11 cellular contexts compared by ENCODE assay signal in the genomic region with DNA sequence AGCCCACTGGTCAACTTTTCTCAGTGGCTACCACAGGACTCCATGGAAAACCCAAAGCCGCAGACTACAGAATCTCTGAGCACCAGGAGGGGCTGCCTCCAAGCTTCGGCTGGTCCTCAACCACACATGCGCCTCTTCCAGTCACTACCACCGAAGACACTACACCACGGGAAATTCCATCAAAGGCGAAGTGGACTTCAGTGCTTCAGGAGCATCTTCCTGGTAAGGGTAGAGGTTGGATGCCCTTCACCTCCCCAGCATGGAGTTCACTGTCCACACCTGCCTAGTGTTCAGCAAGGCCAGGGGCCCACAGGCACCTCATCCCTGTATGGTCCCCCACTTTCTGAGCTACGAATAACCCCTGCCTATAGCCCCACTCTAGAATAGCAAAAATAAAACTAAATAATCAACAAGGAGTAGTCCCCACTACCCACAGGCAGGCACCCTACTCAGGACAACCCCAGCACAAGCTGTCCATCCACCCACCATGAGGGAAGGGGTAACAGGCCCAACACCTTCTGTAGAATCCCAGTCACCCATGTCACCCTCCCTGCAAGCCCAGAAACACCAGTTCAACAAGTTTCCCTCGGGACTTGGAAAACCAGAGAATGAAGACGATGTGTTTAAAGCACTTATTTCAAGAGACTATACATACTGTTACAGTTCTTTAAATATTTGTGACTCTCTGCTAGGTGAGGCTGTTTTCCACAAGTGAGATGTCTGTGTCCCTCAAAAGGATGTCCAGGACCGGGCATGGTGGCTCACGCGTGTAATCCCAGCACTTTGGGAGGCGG. TPM values are rescaled to one million over a fixed set of nuclear protein-coding genes. Genes with fewer than 3 reads are reported as not detected.
DNase-seq lines count a peak whose midpoint lies in the region; FAIRE-seq and TF ChIP-seq lines count a peak whose summit lies in the region.
"Had no signal": no experiment of that assay in that cellular context is flagged by ENCODE, and none has a peak within 500 bp of the region (broad histone marks: within the 10 kb centered on the region; RNA-seq: fewer than 3 reads in every experiment).

No MANE protein-coding gene starts in this region.

- no peak for DNase-seq in CD8-positive, alpha-beta memory T cell
- DNase-seq in brain microvascular endothelial cell (no peak), GM19239 (ENCODE audit: insufficient read length, low spot score) (no peak), KBM-7 (no peak), NCI-H82 treated with DMSO at 0.1 percent for 48 hours (lab: John Stamatoyannopoulos, UW; ENCODE audit: unreplicated experiment) (no peak)
- DNase-seq in activated effector memory CD4-positive, alpha-beta T cell treated with anti-CD3 and anti-CD28 coated beads, Interleukin-2, amount 50 U/mL, for 16 hours, result no peak
- DNase-seq: amygdala, HCEC 1CT, hypothalamus had no signal

- H3K9me3 Mint-ChIP-seq in CD8-positive, alpha-beta memory T cell, result no peaks in the 10 kb centered on the region
- H3K9me3 Mint-ChIP-seq in nephron, result no peaks in the 10 kb centered on the region

- in situ Hi-C loops in brain microvascular endothelial cell (cut with HindIII; ENCODE audit: low pct_ligation_motif_present, low sequenced_read_pairs) (no loop called here), KBM-7 (cut with MboI; ENCODE audit: low pct_unique_long_range_greater_than_20kb, low sequenced_read_pairs) (no loop called here)

- peak overlapping the region; percentile 48 to 99 (median 84) for H3K27ac Mint-ChIP-seq in CD8-positive, alpha-beta memory T cell
- H3K27ac Mint-ChIP-seq in nephron, result peak overlapping the region; percentile 45 to 98 (median 48)

- peak overlapping the region; percentile 55 to 96 (median 89) for H3K4me3 Mint-ChIP-seq in CD8-positive, alpha-beta memory T cell
- peak overlapping the region; percentile 89 to 98 (median 92) for H3K4me3 Mint-ChIP-seq in nephron

- POLR2A ChIA-PET in CD8-positive, alpha-beta memory T cell (lab: Charles Lee), result no interaction called here

- CTCF ChIA-PET in CD8-positive, alpha-beta memory T cell (lab: Charles Lee), result no interaction called here

- no peak overlapping the region for H3K27ac ChIP-seq in CD8-positive, alpha-beta memory T cell (ENCODE audit: low read depth, low read length)
- H3K27ac ChIP-seq in KOPT-K1 (ENCODE audit: low read depth, low read length, poor library complexity, severe bottlenecking) (peak overlapping the region; percentile 97), brain microvascular endothelial cell (no peak overlapping the region)

- peaks cover 5% of the 10 kb centered on the region for H3K36me3 ChIP-seq in CD8-positive, alpha-beta memory T cell (ENCODE audit: insufficient read depth, low read length)
- H3K36me3 ChIP-seq in KOPT-K1 (ENCODE audit: insufficient read depth, low read length) (peaks cover 40% of the 10 kb centered on the region), brain microvascular endothelial cell (replicated peaks) (peaks cover 7% of the 10 kb centered on the region)

- H3K9me3 ChIP-seq in CD8-positive, alpha-beta memory T cell (ENCODE audit: low read length), result no peaks in the 10 kb centered on the region
- no peaks in the 10 kb centered on the region for H3K9me3 ChIP-seq in KOPT-K1 (ENCODE audit: insufficient read depth, low read length, poor library complexity, severe bottlenecking)

- H3K27me3 Mint-ChIP-seq in CD8-positive, alpha-beta memory T cell, result no peaks in the 10 kb centered on the region
- no peaks in the 10 kb centered on the region for H3K27me3 Mint-ChIP-seq in nephron (ENCODE audit: low read depth)

- TF ChIP-seq CTCF in brain microvascular endothelial cell (IDR thresholded peaks at IDR 0.05; ENCODE audit: low read depth, low read length, missing control alignments) (no peak), nephron (IDR thresholded peaks at IDR 0.05; ENCODE audit: unreplicated experiment in 3 of 3) (no peak)

- H3K36me3 Mint-ChIP-seq in CD8-positive, alpha-beta memory T cell, result peaks cover 0 to 16% (median 1%) of the 10 kb centered on the region in 3 donors
- peaks cover 17% of the 10 kb centered on the region for H3K36me3 Mint-ChIP-seq in nephron (ENCODE audit: low read depth)

- no peaks in the 10 kb centered on the region for H3K27me3 ChIP-seq in CD8-positive, alpha-beta memory T cell (ENCODE audit: insufficient read depth, low read length, poor library complexity, severe bottlenecking)
- H3K27me3 ChIP-seq in brain microvascular endothelial cell (replicated peaks), result no peaks in the 10 kb centered on the region

- peaks cover 39% of the 10 kb centered on the region for H3K4me1 ChIP-seq in CD8-positive, alpha-beta memory T cell (ENCODE audit: insufficient read depth, low read length)

- FAIRE-seq in GM19239 (lab: Jason Lieb, UNC), result no peak

- H3K4me3 ChIP-seq in CD8-positive, alpha-beta memory T cell (ENCODE audit: low read length), result no peak overlapping the region
- H3K4me3 ChIP-seq in brain microvascular endothelial cell (ENCODE audit: low read depth, low read length), result peak overlapping the region; percentile 5

- H3K4me1 Mint-ChIP-seq in CD8-positive, alpha-beta memory T cell, result peaks cover 46 to 71% (median 66%) of the 10 kb centered on the region in 3 donors
- H3K4me1 Mint-ChIP-seq in nephron, result peaks cover 58% of the 10 kb centered on the region

RNA-seq across cellular contexts. Expression of gene VDAC1, which starts 2.6 kb away (rescaled TPM):
- total RNA-seq in CD8-positive, alpha-beta memory T cell, result 100 to 1,000 TPM; 409 to 422 TPM
- 92.8 TPM for polyA plus RNA-seq in CD8-positive, alpha-beta memory T cell

RNA-seq across cellular contexts. Expression of gene C5orf15, which starts 33.7 kb away (rescaled TPM):
- 10 to 100 TPM; 21.7 to 21.8 TPM for total RNA-seq in CD8-positive, alpha-beta memory T cell
- 25.4 TPM for polyA plus RNA-seq in CD8-positive, alpha-beta memory T cell
